ENCODE assay signal across 9 cellular contexts in genomic region chr1:236063551-236063918, GRCh38. TPM values are rescaled to one million over a fixed set of nuclear protein-coding genes. Genes with fewer than 3 reads are reported as not detected.
DNase-seq lines count a peak whose midpoint lies in the region; ATAC-seq, FAIRE-seq and TF ChIP-seq lines count a peak whose summit lies in the region.
"Had no signal": no experiment of that assay in that cellular context is flagged by ENCODE, and none has a peak within 500 bp of the region (broad histone marks: within the 10 kb centered on the region; RNA-seq: fewer than 3 reads in every experiment).

No MANE protein-coding gene starts in this region.

- 0 out of 7 replicates have a peak overlapping the region, but pooled peaks of 1 of the 4 experiments have one; percentile 53 for H3K9ac ChIP-seq in H1 (replicated peaks in 1 of 4; ENCODE audit: extremely low read depth in 1 of 4, low read depth in 3 of 4, low read length in 3 of 4)

- H2AK5ac ChIP-seq in H1 (ENCODE audit: low read depth, low read length) = no peak overlapping the region

- H3K56ac ChIP-seq in H1 (replicated peaks; ENCODE audit: insufficient read length, low read depth, low read length) = no peak overlapping the region

- H2BK5ac ChIP-seq in H1 (ENCODE audit: low read depth, low read length) = no peak overlapping the region

- WGBS in H1 (ENCODE audit: extremely low coverage in 1 of 2, insufficient coverage in 1 of 2, insufficient read length in 1 of 2, insufficient replicate concordance in 2 of 2, low coverage in 1 of 2, low lambda C conversion rate in 2 of 2, missing lambda C conversion rate in 1 of 2), 2 experiments = 76% methylated on average over 5 of the region's 6 CpGs; no CpG with 5 or more reads in 1 of the 2 experiments

- H3K4me3 Mint-ChIP-seq in naive thymus-derived CD4-positive, alpha-beta T cell = peak overlapping the region; percentile 20 to 77 (median 59)

- H3K36me3 Mint-ChIP-seq in naive thymus-derived CD4-positive, alpha-beta T cell = peaks cover 0 to 6% (median 0%) of the 10 kb centered on the region in 5 donors

- no peak for FAIRE-seq in H1 (lab: Jason Lieb, UNC)

- H2BK20ac ChIP-seq in H1 (ENCODE audit: low read length) = no peak overlapping the region

- H2BK15ac ChIP-seq in H1 (ENCODE audit: low read length) = no peak overlapping the region

- no peak overlapping the region for H3K4ac ChIP-seq in H1 (replicated peaks; ENCODE audit: insufficient read length, low read depth, low read length)

- CTCF ChIA-PET in H1 (lab: Charles Lee; ENCODE audit: partially characterized antibody) = interaction anchor here (1.0 kb wide), 1 partner anchor 11 kb away, joined by 3 read pairs; no protein-coding TSS in a partner anchor
- CTCF ChIA-PET in naive thymus-derived CD4-positive, alpha-beta T cell (lab: Charles Lee) = no interaction called here

- no peak for ATAC-seq in Right ventricle myocardium inferior
- no peak for ATAC-seq in naive thymus-derived CD4-positive, alpha-beta T cell

- H3K4me1 ChIP-seq in left ventricle myocardium inferior = peaks cover 97% of the 10 kb centered on the region
- H3K4me1 ChIP-seq in H1 (replicated peaks in 1 of 4; ENCODE audit: control insufficient read depth in 3 of 4, insufficient read depth in 4 of 4, low read length in 3 of 4) = peaks cover 3 to 11% (median 4%) of the 10 kb centered on the region in 4 experiments; a peak in 5 of 7 replicates
- H3K4me1 ChIP-seq in naive thymus-derived CD4-positive, alpha-beta T cell (ENCODE audit: control insufficient read depth in 2 of 2, insufficient read depth in 2 of 2, low read length in 2 of 2) = peaks cover 12 to 19% of the 10 kb centered on the region in 2 donors
- H3K4me1 ChIP-seq in uterus = no peaks in the 10 kb centered on the region

- peak overlapping the region; percentile 9; the same call in 1 of the 2 replicates for H4K8ac ChIP-seq in H1 (ENCODE audit: extremely low read depth, insufficient read depth, low read length)

- H3K4me3 ChIP-seq in left ventricle myocardium inferior (peak overlapping the region; percentile 92), H1 (ENCODE audit: extremely low read depth in 1 of 4, insufficient read depth in 2 of 4, low read depth in 3 of 4, low read length in 4 of 4) (peak overlapping the region; percentile 53 to 76 (median 62); a peak in 7 of 8 replicates), uterus (peak overlapping the region; percentile 73 to 95)
- H3K4me3 ChIP-seq in naive thymus-derived CD4-positive, alpha-beta T cell (ENCODE audit: low read length) = no peak overlapping the region

- H3K9me3 ChIP-seq in left ventricle myocardium inferior (replicated peaks) (no peaks in the 10 kb centered on the region), H1 (ENCODE audit: insufficient read depth in 2 of 2, low read depth in 1 of 2, low read length in 1 of 2) (no peaks in the 10 kb centered on the region), uterus (no peaks in the 10 kb centered on the region)
- H3K9me3 ChIP-seq in naive thymus-derived CD4-positive, alpha-beta T cell (ENCODE audit: control insufficient read depth in 2 of 3, low read length in 3 of 3) = no peaks in the 10 kb centered on the region

- H3K23ac ChIP-seq in H1 (ENCODE audit: insufficient read length) = no peak overlapping the region

- H3K23me2 ChIP-seq in H1 (ENCODE audit: low read depth, low read length) = peaks cover 11% of the 10 kb centered on the region; the same call in 1 of the 2 replicates

- no peak for TF ChIP-seq CTCF in left ventricle myocardium inferior (IDR thresholded peaks at IDR 0.05; ENCODE audit: borderline replicate concordance)
- TF ChIP-seq CTCF in H1 (IDR thresholded peaks at IDR 0.05; ENCODE audit: control extremely low read depth in 1 of 3, insufficient read depth in 1 of 3, low read depth in 1 of 3, low read length in 3 of 3) = no peak
- no peak for TF ChIP-seq CTCF in uterus (IDR thresholded peaks at IDR 0.05)

- no peaks in the 10 kb centered on the region for H4K20me1 ChIP-seq in H1 (replicated peaks in 1 of 2; ENCODE audit: control insufficient read depth in 1 of 2, insufficient read depth in 2 of 2, low read length in 2 of 2)

- POLR2A ChIA-PET in H1 (lab: Charles Lee; ENCODE audit: partially characterized antibody) = no interaction called here
- POLR2A ChIA-PET in naive thymus-derived CD4-positive, alpha-beta T cell (lab: Charles Lee) = no interaction called here

- no peak overlapping the region for H2BK12ac ChIP-seq in H1 (ENCODE audit: low read depth, low read length)

- TF ChIP-seq EP300 in H1 (IDR thresholded peaks at IDR 0.05; ENCODE audit: borderline replicate concordance in 1 of 2, low read depth in 2 of 2, low read length in 2 of 2) = no peak

- TF ChIP-seq POLR2A in H1 (IDR thresholded peaks at IDR 0.05; ENCODE audit: control extremely low read depth in 1 of 2, low read depth in 2 of 2, low read length in 2 of 2) (no peak), uterus (IDR thresholded peaks at IDR 0.05) (no peak)

- H3K4me1 Mint-ChIP-seq in naive thymus-derived CD4-positive, alpha-beta T cell = peaks cover 15 to 34% (median 20%) of the 10 kb centered on the region in 7 donors

- peak overlapping the region; percentile 88 to 99 for H3K4me2 ChIP-seq in H1 (ENCODE audit: insufficient read depth in 1 of 2, low read depth in 2 of 2, low read length in 2 of 2)

- intact Hi-C loops in left ventricle myocardium inferior (cut with micrococcal nuclease) = no loop called here
- intact Hi-C loops in Right ventricle myocardium inferior (cut with DNase I) = loop anchor here (5.0 to 10.0 kb wide), 2 partner anchors 41 to 199 kb away; partner anchors contain the start of gene LYST
- intact Hi-C loops in naive thymus-derived CD4-positive, alpha-beta T cell (cut with micrococcal nuclease) = no loop called here
- intact Hi-C loops in uterus (cut with DNase I; ENCODE audit: low total_unique reads) = no loop called here

- H3K27me3 ChIP-seq in left ventricle myocardium inferior (ENCODE audit: low read depth) (no peaks in the 10 kb centered on the region), H1 (replicated peaks in 1 of 4; ENCODE audit: control insufficient read depth in 3 of 4, extremely low read depth in 1 of 4, insufficient read depth in 3 of 4, low read length in 3 of 4) (peaks cover 5 to 33% (median 24%) of the 10 kb centered on the region in 4 experiments; a peak in 6 of 7 replicates), uterus (no peaks in the 10 kb centered on the region)
- peaks cover 4 to 17% of the 10 kb centered on the region in 2 donors for H3K27me3 ChIP-seq in naive thymus-derived CD4-positive, alpha-beta T cell (ENCODE audit: control insufficient read depth in 2 of 2, insufficient read depth in 2 of 2, low read length in 2 of 2)

- TF ChIP-seq RAD21 in H1 (IDR thresholded peaks at IDR 0.05 in 1 of 2, conservative IDR thresholded peaks at IDR 0.05 in 1 of 2; ENCODE audit: low read depth in 2 of 2, low read length in 2 of 2) = no peak

- H4K5ac ChIP-seq in H1 (ENCODE audit: insufficient read length, low read depth, low read length) = no peak overlapping the region

- H3K18ac ChIP-seq in H1 (ENCODE audit: extremely low read depth, low read length) = no peak overlapping the region

- H3K79me1 ChIP-seq in H1 (ENCODE audit: low read depth, low read length) = no peaks in the 10 kb centered on the region

- no peaks in the 10 kb centered on the region for H3K79me2 ChIP-seq in H1 (ENCODE audit: control insufficient read depth in 1 of 2, insufficient read depth in 2 of 2, low read length in 2 of 2)

- H3K27ac ChIP-seq in left ventricle myocardium inferior (replicated peaks) = peak overlapping the region; percentile 98
- H3K27ac ChIP-seq in H1 (ENCODE audit: low read depth, low read length) = no peak overlapping the region
- no peak overlapping the region for H3K27ac ChIP-seq in naive thymus-derived CD4-positive, alpha-beta T cell (ENCODE audit: low read depth, low read length)
- peak overlapping the region; percentile 91 to 92 for H3K27ac ChIP-seq in uterus

- DNase-seq in left ventricle myocardium inferior (no peak), Right ventricle myocardium inferior (ENCODE audit: missing footprints) (no peak), H1 (ENCODE audit: low read depth in 1 of 2, low spot score in 2 of 2) (no peak), uterus (no peak), NCI-H1417 treated with DMSO at 0.1 percent for 48 hours (lab: John Stamatoyannopoulos, UW) (no peak), NCI-H2107 (lab: John Stamatoyannopoulos, UW) (no peak), mucosa of gallbladder (ENCODE audit: low spot score) (no peak)
- no peak for DNase-seq in naive thymus-derived CD4-positive, alpha-beta T cell
- DNase-seq: SIG-M5 had no signal

- H3K27ac Mint-ChIP-seq in naive thymus-derived CD4-positive, alpha-beta T cell = no peak overlapping the region

- H2AFZ ChIP-seq in H1 (ENCODE audit: low read length) = peak overlapping the region; percentile 0; the same call in 1 of the 2 replicates

- peaks cover 37 to 72% (median 49%) of the 10 kb centered on the region in 5 donors for H3K27me3 Mint-ChIP-seq in naive thymus-derived CD4-positive, alpha-beta T cell

- H3K9me3 Mint-ChIP-seq in naive thymus-derived CD4-positive, alpha-beta T cell = no peaks in the 10 kb centered on the region

- no peak overlapping the region for H3K14ac ChIP-seq in H1 (ENCODE audit: insufficient read length)

- no peak overlapping the region for H2BK120ac ChIP-seq in H1 (replicated peaks; ENCODE audit: low read depth, low read length)

- H4K91ac ChIP-seq in H1 (replicated peaks; ENCODE audit: insufficient read length, low read length) = no peak overlapping the region

- peaks cover 24% of the 10 kb centered on the region for H3K36me3 ChIP-seq in left ventricle myocardium inferior
- H3K36me3 ChIP-seq in H1 (ENCODE audit: control insufficient read depth in 2 of 4, insufficient read depth in 4 of 4, low read length in 3 of 4) = no peaks in the 10 kb centered on the region
- H3K36me3 ChIP-seq in naive thymus-derived CD4-positive, alpha-beta T cell (ENCODE audit: control insufficient read depth in 2 of 3, insufficient read depth in 3 of 3, low read length in 3 of 3) = no peaks in the 10 kb centered on the region
- H3K36me3 ChIP-seq in uterus = no peaks in the 10 kb centered on the region

RNA-seq across cellular contexts. Expression of gene NID1, which starts 1.4 kb away (rescaled TPM):
- total RNA-seq in left ventricle myocardium inferior (40.4 TPM), Right ventricle myocardium inferior (65.8 TPM), uterus (100 to 1,000 TPM in 3 of 4 donors, 10 to 100 TPM in 1; 70.7 to 252 (median 184) TPM), mucosa of gallbladder (89.4 TPM)
- 24.9 and 25.4 TPM in 2 replicates for total RNA-seq in H1 (2021; fragmentation: NEBNext Ultra II Directional; extraction: Animal tissue kit (Norgen Biotek cat#: 25700))
- 20.9 and 32.3 TPM in 2 replicates for polyA plus RNA-seq in H1 (2011; rRNA removed)
- polyA plus RNA-seq in H1 (2011; cell fraction: cytosol; rRNA removed) = 13.5 TPM
- 41.0 TPM for polyA plus RNA-seq in H1 (2011; cell fraction: nucleus; rRNA removed)
- 23.2 to 28.5 TPM (median 24.9 TPM) in 4 replicates for polyA plus RNA-seq in H1 (2012, experiment 1 of 2)
- polyA plus RNA-seq in H1 (2012, experiment 2 of 2) = 10.7 TPM
- polyA plus RNA-seq in H1 (2013, experiment 1 of 2) = 82.7 TPM
- polyA plus RNA-seq in H1 (2013, experiment 2 of 2) = 66.1 TPM
- 23.0 and 27.1 TPM in 2 replicates for polyA minus RNA-seq in H1 (2011; rRNA and poly(A)+ RNA removed)
- polyA minus RNA-seq in H1 (2011; cell fraction: cytosol; rRNA and poly(A)+ RNA removed) = 21.0 TPM
- polyA minus RNA-seq in H1 (2011; cell fraction: nucleus; rRNA and poly(A)+ RNA removed) = 15.5 TPM
- 1 to 10 TPM in 1 of 5 experiments, under 1 TPM in 4; 0.11 to 6.2 (median 0.22) TPM for total RNA-seq in naive thymus-derived CD4-positive, alpha-beta T cell
- not detected for polyA plus RNA-seq in naive thymus-derived CD4-positive, alpha-beta T cell

Comparison
In these comparisons a context has a peak if more than half of its experiments do, and no peak if none do; other contexts are left out.
1. H3K27ac ChIP-seq: peak in left ventricle myocardium inferior (single experiment) and uterus (2 of 2); none in H1 (single experiment) and naive thymus-derived CD4-positive, alpha-beta T cell (single experiment).